23 cellular contexts compared by ENCODE assay signal in the genomic region with DNA sequence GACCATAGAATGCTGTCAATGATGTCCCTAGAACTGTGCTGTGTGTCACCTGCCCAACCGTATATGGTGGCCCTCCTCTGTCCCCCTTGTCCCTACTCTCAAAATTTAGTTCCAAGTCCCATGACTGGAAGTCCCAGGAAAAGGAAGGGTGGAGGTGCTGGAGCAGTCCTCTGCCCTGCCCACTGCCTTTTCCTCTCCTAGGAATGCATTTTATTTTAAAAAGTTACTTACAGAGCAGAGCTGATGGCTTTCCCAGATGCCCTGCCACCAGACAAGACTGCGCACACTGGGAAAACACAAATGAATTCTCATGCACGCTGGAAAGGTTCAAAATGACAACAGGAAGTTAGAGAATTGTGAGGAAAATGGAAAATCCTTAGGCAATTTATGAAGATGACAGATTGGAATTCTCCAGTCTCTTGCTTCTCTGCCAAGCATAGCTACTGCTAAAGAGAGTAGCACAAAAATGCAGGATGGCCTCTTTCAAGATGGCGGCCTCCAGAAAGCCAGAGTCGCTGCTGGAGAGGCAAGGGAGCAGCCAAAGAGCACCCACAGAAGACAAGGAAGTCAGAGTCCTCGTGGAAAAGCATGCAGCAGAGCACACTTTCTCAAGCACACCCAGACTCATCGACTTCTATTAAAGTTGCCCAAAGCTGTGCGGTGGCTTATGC.
"Had no signal": no experiment of that assay in that cellular context is flagged by ENCODE, and none has a peak within 500 bp of the region (broad histone marks: within the 10 kb centered on the region; RNA-seq: fewer than 3 reads in every experiment).

No MANE protein-coding gene starts in this region.

- H3K36me3 ChIP-seq: SJSA1 had no signal

- H3K27me3 ChIP-seq: SJSA1 had no signal

- H3K4me1 ChIP-seq: SJSA1 had no signal

- ATAC-seq: HepG2, Panc1, PC-3 had no signal

- H3K9me3 Mint-ChIP-seq: IgD-negative memory B cell had no signal

- H3K9me3 ChIP-seq: SJSA1 had no signal

- H3K4me2 ChIP-seq: KMS-11 had no signal

- H3K27ac ChIP-seq: KMS-11, RWPE1, SJSA1, SK-N-MC had no signal

- H3K36me3 Mint-ChIP-seq: IgD-negative memory B cell had no signal

- H3K4me3 Mint-ChIP-seq: IgD-negative memory B cell had no signal

- DNase-seq: Kasumi-1, MM.1S, NCI-H1092 treated with DMSO at 0.1 percent for 48 hours, NCI-H1436, NCI-H187, NCI-H2029, NCI-H2081 treated with DMSO at 0.1 percent for 48 hours, NCI-H2171, NCI-H446, NCI-H510A, NCI-H524 treated with DMSO at 0.1 percent for 48 hours, NCI-H69, NCI-H774, SIG-M5 had no signal

- H3K9ac ChIP-seq: KMS-11 had no signal

- H3K4me1 Mint-ChIP-seq: IgD-negative memory B cell had no signal

- H3K4me3 ChIP-seq: K562, SJSA1, SK-N-MC had no signal

- H3K27ac Mint-ChIP-seq: IgD-negative memory B cell had no signal
